36 cellular contexts compared by ENCODE assay signal in genomic region chr14:97215263-97215969, GRCh38.
"Had no signal": no experiment of that assay in that cellular context is flagged by ENCODE, and none has a peak within 500 bp of the region (broad histone marks: within the 10 kb centered on the region; RNA-seq: fewer than 3 reads in every experiment).

No MANE protein-coding gene starts in this region.

- H3K9me3 Mint-ChIP-seq: activated CD4-positive, alpha-beta memory T cell treated with anti-CD3 and anti-CD28 coated beads for 36 hours; activated CD4-positive, alpha-beta T cell treated with anti-CD3 and anti-CD28 coated beads, Interleukin-2, amount 10 ng/mL, durations not matched to agents 24 days and 14 days; activated CD8-positive, alpha-beta T cell treated with anti-CD3 and anti-CD28 coated beads for 36 hours; activated naive CD4-positive, alpha-beta T cell treated with anti-CD3 and anti-CD28 coated beads, Interleukin-2, amount 10 ng/mL, durations not matched to agents 7 days and 5 days; activated naive CD4-positive, alpha-beta T cell treated with anti-CD3 and anti-CD28 coated beads, Interleukin-2, amount 50 U/mL, for 24 hours; activated naive CD8-positive, alpha-beta T cell treated with anti-CD3 and anti-CD28 coated beads, Interleukin-2, amount 10 ng/mL, durations not matched to agents 7 days and 5 days; activated naive CD8-positive, alpha-beta T cell treated with anti-CD3 and anti-CD28 coated beads, Interleukin-2, amount 50 U/mL, for 24 hours; activated T-cell treated with anti-CD3 and anti-CD28 coated beads, Interleukin-2, amount 50 U/mL, for 4 hours; activated T-cell treated with anti-CD3 and anti-CD28 coated beads, Interleukin-2, amount 50 U/mL, for 72 hours; activated T-helper 1 cell treated with anti-CD3 and anti-CD28 coated beads, Interleukin-12 subunit alpha, Interleukin-12 subunit beta, Interleukin-2, Interleukin-4 antibody, amounts not matched to agents 30 ng/mL and 10 ng/mL and 1 ng/mL, durations not matched to agents 14 hours and 24 hours and 36 hours; activated T-helper 17 cell treated with anti-CD3 and anti-CD28 coated beads, Interleukin-2, amount 50 U/mL, for 72 hours; T-helper 1 cell treated with Interleukin-12 subunit alpha and Interleukin-12 subunit beta and Interleukin-4 antibody, amounts not matched to agents 30 μg/mL and 1 μg/mL, for 36 hours; T-helper 2 cell treated with Interferon-gamma antibody and Interleukin-4, amounts not matched to agents 5 μg/mL and 100 μg/mL, for 36 hours had no signal

- ATAC-seq: activated CD8-positive, alpha-beta T cell treated with anti-CD3 and anti-CD28 coated beads for 36 hours; activated naive CD8-positive, alpha-beta T cell treated with anti-CD3 and anti-CD28 coated beads, Interleukin-2, amount 50 U/mL, for 24 hours; activated T-cell treated with anti-CD3 and anti-CD28 coated beads, Interleukin-2, amount 50 U/mL, for 4 hours; activated T-cell treated with anti-CD3 and anti-CD28 coated beads, Interleukin-2, amount 50 U/mL, for 72 hours; activated T-helper 17 cell treated with anti-CD3 and anti-CD28 coated beads, Interleukin-2, amount 50 U/mL, for 72 hours had no signal

- H3K4me3 ChIP-seq: ascending aorta, cardiac muscle cell had no signal

- H3K9me3 ChIP-seq: ascending aorta had no signal

- H3K36me3 Mint-ChIP-seq: activated CD4-positive, alpha-beta memory T cell treated with anti-CD3 and anti-CD28 coated beads for 36 hours; activated naive CD4-positive, alpha-beta T cell treated with anti-CD3 and anti-CD28 coated beads, Interleukin-2, amount 10 ng/mL, durations not matched to agents 7 days and 5 days; activated naive CD4-positive, alpha-beta T cell treated with anti-CD3 and anti-CD28 coated beads, Interleukin-2, amount 50 U/mL, for 24 hours; brain had no signal

- H3K4me1 ChIP-seq: ascending aorta had no signal

- H3K27ac ChIP-seq: ascending aorta, cardiac muscle cell, VCaP had no signal

- FAIRE-seq: bronchial epithelial cell, TTC549 had no signal

- H3K4me3 Mint-ChIP-seq: activated B cell treated with CpG ODN at 0.5 μM for 24 hours; activated CD4-positive, alpha-beta memory T cell treated with anti-CD3 and anti-CD28 coated beads for 36 hours; activated CD4-positive, alpha-beta T cell treated with anti-CD3 and anti-CD28 coated beads, Interleukin-2, amount 10 ng/mL, durations not matched to agents 24 days and 14 days; activated CD8-positive, alpha-beta T cell treated with anti-CD3 and anti-CD28 coated beads for 36 hours; activated naive CD4-positive, alpha-beta T cell treated with anti-CD3 and anti-CD28 coated beads, Interleukin-2, amount 10 ng/mL, durations not matched to agents 7 days and 5 days; activated naive CD4-positive, alpha-beta T cell treated with anti-CD3 and anti-CD28 coated beads, Interleukin-2, amount 50 U/mL, for 24 hours; activated naive CD8-positive, alpha-beta T cell; activated naive CD8-positive, alpha-beta T cell treated with anti-CD3 and anti-CD28 coated beads, Interleukin-2, amount 10 ng/mL, durations not matched to agents 7 days and 5 days; activated naive CD8-positive, alpha-beta T cell treated with anti-CD3 and anti-CD28 coated beads, Interleukin-2, amount 50 U/mL, for 24 hours; activated T-cell treated with anti-CD3 and anti-CD28 coated beads, Interleukin-2, amount 50 U/mL, for 4 hours; activated T-cell treated with anti-CD3 and anti-CD28 coated beads, Interleukin-2, amount 50 U/mL, for 72 hours; activated T-helper 1 cell treated with anti-CD3 and anti-CD28 coated beads, Interleukin-12 subunit alpha, Interleukin-12 subunit beta, Interleukin-2, Interleukin-4 antibody, amounts not matched to agents 30 ng/mL and 10 ng/mL and 1 ng/mL, durations not matched to agents 14 hours and 24 hours and 36 hours; activated T-helper 17 cell treated with anti-CD3 and anti-CD28 coated beads, Interleukin-2, amount 50 U/mL, for 72 hours; brain; T-helper 1 cell treated with Interleukin-12 subunit alpha and Interleukin-12 subunit beta and Interleukin-4 antibody, amounts not matched to agents 30 μg/mL and 1 μg/mL, for 36 hours; T-helper 2 cell treated with Interferon-gamma antibody and Interleukin-4, amounts not matched to agents 5 μg/mL and 100 μg/mL, for 36 hours had no signal

- H3K36me3 ChIP-seq: ascending aorta, cardiac muscle cell had no signal

- H3K27ac Mint-ChIP-seq: activated B cell treated with CpG ODN at 0.5 μM for 24 hours; activated CD4-positive, alpha-beta memory T cell treated with anti-CD3 and anti-CD28 coated beads for 36 hours; activated CD4-positive, alpha-beta T cell treated with anti-CD3 and anti-CD28 coated beads, Interleukin-2, amount 10 ng/mL, durations not matched to agents 24 days and 14 days; activated CD8-positive, alpha-beta T cell treated with anti-CD3 and anti-CD28 coated beads for 36 hours; activated naive CD4-positive, alpha-beta T cell treated with anti-CD3 and anti-CD28 coated beads, Interleukin-2, amount 10 ng/mL, durations not matched to agents 7 days and 5 days; activated naive CD4-positive, alpha-beta T cell treated with anti-CD3 and anti-CD28 coated beads, Interleukin-2, amount 50 U/mL, for 24 hours; activated naive CD8-positive, alpha-beta T cell; activated naive CD8-positive, alpha-beta T cell treated with anti-CD3 and anti-CD28 coated beads, Interleukin-2, amount 10 ng/mL, durations not matched to agents 7 days and 5 days; activated naive CD8-positive, alpha-beta T cell treated with anti-CD3 and anti-CD28 coated beads, Interleukin-2, amount 50 U/mL, for 24 hours; activated T-cell treated with anti-CD3 and anti-CD28 coated beads, Interleukin-2, amount 50 U/mL, for 72 hours; activated T-helper 1 cell treated with anti-CD3 and anti-CD28 coated beads, Interleukin-12 subunit alpha, Interleukin-12 subunit beta, Interleukin-2, Interleukin-4 antibody, amounts not matched to agents 30 ng/mL and 10 ng/mL and 1 ng/mL, durations not matched to agents 14 hours and 24 hours and 36 hours; activated T-helper 17 cell treated with anti-CD3 and anti-CD28 coated beads, Interleukin-2, amount 50 U/mL, for 72 hours; brain; T-helper 1 cell treated with Interleukin-12 subunit alpha and Interleukin-12 subunit beta and Interleukin-4 antibody, amounts not matched to agents 30 μg/mL and 1 μg/mL, for 36 hours; T-helper 2 cell treated with Interferon-gamma antibody and Interleukin-4, amounts not matched to agents 5 μg/mL and 100 μg/mL, for 36 hours had no signal

- H3K27me3 ChIP-seq: ascending aorta had no signal

- DNase-seq: activated B cell treated with CpG ODN at 0.5 μM for 24 hours; activated CD4-positive, alpha-beta memory T cell treated with anti-CD3 and anti-CD28 coated beads for 36 hours; activated CD4-positive, alpha-beta T cell treated with anti-CD3 and anti-CD28 coated beads for 4 hours; activated CD4-positive, alpha-beta T cell treated with anti-CD3 and anti-CD28 coated beads, Interleukin-2, amount 10 ng/mL, durations not matched to agents 24 days and 14 days; activated CD4-positive, alpha-beta T cell treated with anti-CD3 and anti-CD28 coated beads, Interleukin-2, amount 50 U/mL, for 1 hour; activated CD4-positive, alpha-beta T cell treated with anti-CD3 and anti-CD28 coated beads, Interleukin-2, amount 50 U/mL, for 4 hours; activated CD4-positive, CD25-positive, alpha-beta regulatory T cell treated with anti-CD3 and anti-CD28 coated beads, Interleukin-2, amount 50 U/mL, for 72 hours; activated CD8-positive, alpha-beta memory T cell treated with anti-CD3 and anti-CD28 coated beads, Interleukin-2, amount 50 U/mL, for 4 hours; activated CD8-positive, alpha-beta T cell treated with anti-CD3 and anti-CD28 coated beads for 36 hours; activated gamma-delta T cell; activated naive CD4-positive, alpha-beta T cell treated with anti-CD3 and anti-CD28 coated beads, Interleukin-2, amount 10 ng/mL, durations not matched to agents 7 days and 5 days; activated naive CD4-positive, alpha-beta T cell treated with Interleukin-2 at 50 U/mL for 16 hours; activated naive CD8-positive, alpha-beta T cell treated with anti-CD3 and anti-CD28 coated beads, Interleukin-2, amount 10 ng/mL, durations not matched to agents 7 days and 5 days; activated naive CD8-positive, alpha-beta T cell treated with anti-CD3 and anti-CD28 coated beads, Interleukin-2, amount 50 U/mL, for 24 hours; activated T-cell treated with anti-CD3 and anti-CD28 coated beads for 4 hours; activated T-cell treated with anti-CD3 and anti-CD28 coated beads, Interleukin-2, amount 50 U/mL, for 1 hour; activated T-cell treated with anti-CD3 and anti-CD28 coated beads, Interleukin-2, amount 50 U/mL, for 4 hours; activated T-cell treated with anti-CD3 and anti-CD28 coated beads, Interleukin-2, amount 50 U/mL, for 72 hours; amygdala; anterior cingulate cortex; caudate nucleus; T-helper 1 cell; T-helper 2 cell; T-helper 9 cell had no signal
